In the genomic region with DNA sequence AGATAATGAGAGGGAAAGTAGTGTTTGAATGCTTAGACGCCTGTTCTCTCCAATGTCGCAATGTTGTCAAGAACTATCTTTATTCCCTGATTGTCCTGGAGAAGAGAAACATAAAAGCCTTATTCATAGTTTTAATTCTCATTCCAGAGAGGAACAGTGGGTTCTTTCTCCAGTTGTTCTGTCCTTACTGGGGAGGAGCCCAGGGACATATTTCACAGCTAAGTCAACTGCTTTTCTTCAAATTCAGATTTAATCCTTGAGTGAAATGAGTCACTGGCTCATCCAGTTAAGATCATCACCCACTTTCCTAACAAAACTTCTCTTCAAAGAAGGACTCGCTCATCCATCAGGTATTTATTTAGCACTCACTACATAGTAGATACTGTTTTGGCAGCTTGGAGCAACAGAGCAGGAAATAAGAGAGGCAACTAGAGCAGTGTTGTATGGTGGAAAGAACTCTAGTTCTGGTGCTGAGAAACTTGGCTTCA, we compare ENCODE assay signal across 12 cellular contexts.
DNase-seq lines count a peak whose midpoint lies in the region; ATAC-seq and TF ChIP-seq lines count a peak whose summit lies in the region.
"Had no signal": no experiment of that assay in that cellular context is flagged by ENCODE, and none has a peak within 500 bp of the region (broad histone marks: within the 10 kb centered on the region; RNA-seq: fewer than 3 reads in every experiment).

No MANE protein-coding gene starts in this region.

- H3K4me2 ChIP-seq in osteoblast (ENCODE audit: insufficient read depth, low read length): peak overlapping the region; percentile 70
- H3K4me2 ChIP-seq: KMS-11 had no signal

- H4K20me1 ChIP-seq in osteoblast (ENCODE audit: insufficient read depth, low read length): no peaks in the 10 kb centered on the region

- no peaks in the 10 kb centered on the region for H3K36me3 ChIP-seq in osteoblast (ENCODE audit: insufficient read depth, low read length)

- H3K4me3 ChIP-seq in fibroblast of villous mesenchyme (ENCODE audit: low read depth, low read length) (no peak overlapping the region), osteoblast (ENCODE audit: insufficient read depth, low read length) (no peak overlapping the region)

- no peak for ATAC-seq in HG03095 (IDR thresholded peaks at IDR 0.05; ENCODE audit: unreplicated experiment)
- ATAC-seq: CD8-positive, alpha-beta T cell had no signal

- H3K4me1 ChIP-seq in osteoblast (ENCODE audit: insufficient read depth, low read length): peaks cover 40% of the 10 kb centered on the region

- H3K9me3 ChIP-seq in osteoblast (ENCODE audit: low read depth, low read length): no peaks in the 10 kb centered on the region

- no peak for TF ChIP-seq CTCF in AG09319 (IDR thresholded peaks at IDR 0.05; ENCODE audit: low read depth, low read length)
- no peak for TF ChIP-seq CTCF in fibroblast of villous mesenchyme (IDR thresholded peaks at IDR 0.05; ENCODE audit: insufficient read depth, low read depth, low read length)
- TF ChIP-seq CTCF in osteoblast (IDR thresholded peaks at IDR 0.05; ENCODE audit: extremely low read depth, low read depth, low read length): no peak

- H3K27me3 ChIP-seq in osteoblast (ENCODE audit: insufficient read depth, low read length): no peaks in the 10 kb centered on the region

- peak overlapping the region; percentile 72 for H3K27ac ChIP-seq in osteoblast (ENCODE audit: low read depth, low read length)
- H3K27ac ChIP-seq: KMS-11 had no signal

- peak overlapping the region; percentile 30 for H2AFZ ChIP-seq in osteoblast (ENCODE audit: low read length)

- in situ Hi-C loops in SK-MEL-5 (cut with HindIII; ENCODE audit: low pct_unique_long_range_greater_than_20kb, low sequenced_read_pairs): no loop called here

- no peaks in the 10 kb centered on the region for H3K79me2 ChIP-seq in osteoblast (ENCODE audit: insufficient read depth, low read length)

- DNase-seq in AG09319 (ENCODE audit: extremely low read depth, low read depth) (peak; percentile 46), SK-MEL-5 (ENCODE audit: low read depth, low spot score) (peak; percentile 95), fibroblast of villous mesenchyme (ENCODE audit: low read depth) (peak; percentile 78), osteoblast (ENCODE audit: insufficient read length, low spot score, missing footprints) (peak; percentile 91), HK-2 (ENCODE audit: unreplicated experiment) (no peak), NCI-H187 treated with DMSO at 0.1 percent for 48 hours (lab: John Stamatoyannopoulos, UW) (no peak)
- DNase-seq in activated effector memory CD4-positive, alpha-beta T cell treated with Interleukin-2 at 50 U/mL for 16 hours: no peak
- DNase-seq: activated CD4-positive, alpha-beta memory T cell treated with anti-CD3 and anti-CD28 coated beads for 36 hours; CD8-positive, alpha-beta T cell; central memory CD4-positive, alpha-beta T cell had no signal

Comparison
In these comparisons a context has a peak if more than half of its experiments do, and no peak if none do; other contexts are left out.
1. DNase-seq: peak in AG09319 (single experiment), SK-MEL-5 (single experiment), fibroblast of villous mesenchyme (single experiment) and osteoblast (single experiment); none in HK-2 (single experiment), NCI-H187 treated with DMSO at 0.1 percent for 48 hours (single experiment) and activated effector memory CD4-positive, alpha-beta T cell treated with Interleukin-2 at 50 U/mL for 16 hours (single experiment).